Comparison of ENCODE assay signal across 8 cellular contexts in genomic region chr3:48194446-48195071, GRCh38. TPM values are rescaled to one million over a fixed set of nuclear protein-coding genes. Genes with fewer than 3 reads are reported as not detected.
A peak's percentile ranks its signal among the peaks of the same experiment; 100 is the strongest.
DNase-seq lines count a peak whose midpoint lies in the region; ATAC-seq, FAIRE-seq and TF ChIP-seq lines count a peak whose summit lies in the region.

No MANE protein-coding gene starts in this region.

- TF ChIP-seq POLR2A in heart left ventricle (IDR thresholded peaks at IDR 0.05), result no peak

- intact Hi-C loops in heart left ventricle (cut with DNase I) (loop anchor here in 2 of 10 donors (5.0 to 10.0 kb wide), 2 partner anchors 50 to 243 kb away; partner anchors contain the start of gene ZNF589 (in 1 of the 2)), psoas muscle (cut with DNase I) (loop anchor here in 1 of 2 donors (5.0 kb wide), 1 partner anchor 243 kb away; no protein-coding TSS in a partner anchor)

- TF ChIP-seq CTCF in BE2C (IDR thresholded peaks at IDR 0.05; ENCODE audit: low read depth, low read length) (peak; percentile 72), heart left ventricle (IDR thresholded peaks at IDR 0.05) (peak; percentile 53 to 70 (median 62)), psoas muscle (IDR thresholded peaks at IDR 0.05) (peak; percentile 45)

- H3K27me3 Mint-ChIP-seq in activated naive CD8-positive, alpha-beta T cell treated with anti-CD3 and anti-CD28 coated beads for 36 hours, result peaks cover 16% of the 10 kb centered on the region

- FAIRE-seq in GM18507 (lab: Jason Lieb, UNC), result peak; percentile 84

- no peaks in the 10 kb centered on the region for H3K9me3 ChIP-seq in BE2C
- no peaks in the 10 kb centered on the region for H3K9me3 ChIP-seq in heart left ventricle
- H3K9me3 ChIP-seq in psoas muscle, result no peaks in the 10 kb centered on the region

- peak in 3 of 4 donors; percentile 54 to 63 (median 58) for ATAC-seq in heart left ventricle
- ATAC-seq in psoas muscle, result peak in 3 of 4 donors; percentile 59
- ATAC-seq in HG03135 (IDR thresholded peaks at IDR 0.05; ENCODE audit: unreplicated experiment), result no peak
- no peak for ATAC-seq in GM19455 (IDR thresholded peaks at IDR 0.05; ENCODE audit: unreplicated experiment)

- peak; percentile 53 for DNase-seq in BE2C
- DNase-seq in GM18507 (ENCODE audit: extremely low spot score, insufficient read length, low read depth), result peak; percentile 32
- peak; percentile 18 for DNase-seq in NCI-H226
- DNase-seq in activated naive CD8-positive, alpha-beta T cell treated with anti-CD3 and anti-CD28 coated beads for 36 hours, result peak; percentile 16
- peak in 3 of 5 donors; percentile 27 to 50 (median 45) for DNase-seq in heart left ventricle
- DNase-seq in psoas muscle, result peak in 1 of 2 donors; percentile 36

- H3K4me3 ChIP-seq in BE2C (ENCODE audit: low read depth, low read length) (no peak overlapping the region), heart left ventricle (no peak overlapping the region), psoas muscle (no peak overlapping the region)

- no peaks in the 10 kb centered on the region for H3K27me3 ChIP-seq in BE2C
- H3K27me3 ChIP-seq in heart left ventricle, result no peaks in the 10 kb centered on the region
- no peaks in the 10 kb centered on the region for H3K27me3 ChIP-seq in psoas muscle (ENCODE audit: insufficient read depth in 3 of 3, low read length in 2 of 3)

- no peaks in the 10 kb centered on the region for H3K9me3 Mint-ChIP-seq in activated naive CD8-positive, alpha-beta T cell treated with anti-CD3 and anti-CD28 coated beads for 36 hours

- H3K27ac ChIP-seq in heart left ventricle, result no peak overlapping the region
- no peak overlapping the region for H3K27ac ChIP-seq in psoas muscle

- H3K4me3 Mint-ChIP-seq in activated naive CD8-positive, alpha-beta T cell treated with anti-CD3 and anti-CD28 coated beads for 36 hours, result no peak overlapping the region

- 52 to 55% (median 53%) methylated on average over 9 of the region's 9 CpGs for WGBS in heart left ventricle, 4 donors
- WGBS in psoas muscle, 3 donors, result 51 to 52% (median 52%) methylated on average over 9 of the region's 9 CpGs

- H3K4me1 ChIP-seq in BE2C (no peaks in the 10 kb centered on the region), heart left ventricle (peaks cover 0 to 3% (median 0%) of the 10 kb centered on the region in 12 donors), psoas muscle (no peaks in the 10 kb centered on the region)

- H3K4me1 Mint-ChIP-seq in activated naive CD8-positive, alpha-beta T cell treated with anti-CD3 and anti-CD28 coated beads for 36 hours, result peaks cover 2% of the 10 kb centered on the region

- H3K36me3 ChIP-seq in BE2C (no peaks in the 10 kb centered on the region), heart left ventricle (no peaks in the 10 kb centered on the region), psoas muscle (ENCODE audit: insufficient read depth in 1 of 2, low read depth in 1 of 2) (no peaks in the 10 kb centered on the region)

- no peak overlapping the region for H3K27ac Mint-ChIP-seq in activated naive CD8-positive, alpha-beta T cell treated with anti-CD3 and anti-CD28 coated beads for 36 hours

- H3K36me3 Mint-ChIP-seq in activated naive CD8-positive, alpha-beta T cell treated with anti-CD3 and anti-CD28 coated beads for 36 hours, result no peaks in the 10 kb centered on the region

RNA-seq across cellular contexts. Expression of gene CDC25A, which starts 6.3 kb away (rescaled TPM):
- 1.9 TPM for polyA plus RNA-seq in BE2C (2012; ENCODE audit: insufficient read depth, insufficient read length, low read depth)
- 10 to 100 TPM; 55.7 to 57.4 TPM for total RNA-seq in activated naive CD8-positive, alpha-beta T cell treated with anti-CD3 and anti-CD28 coated beads for 36 hours
- total RNA-seq in heart left ventricle, result 1 to 10 TPM in 5 of 9 donors, under 1 TPM in 4; 0.49 to 3.6 (median 1.1) TPM
- polyA plus RNA-seq in heart left ventricle, result under 1 TPM; 0.42 to 0.57 TPM
- total RNA-seq in psoas muscle, result under 1 TPM; 0.38 to 0.93 (median 0.52) TPM
- 1 to 10 TPM in 1 of 3 donors, under 1 TPM in 2; 0.20 to 2.9 (median 0.33) TPM for polyA plus RNA-seq in psoas muscle

RNA-seq across cellular contexts. Expression of gene CAMP, which starts 28.7 kb away (rescaled TPM):
- polyA plus RNA-seq in BE2C (2012; ENCODE audit: insufficient read depth, insufficient read length, low read depth), result not detected
- total RNA-seq in activated naive CD8-positive, alpha-beta T cell treated with anti-CD3 and anti-CD28 coated beads for 36 hours, result not detected
- total RNA-seq in heart left ventricle, result 1 to 10 TPM in 1 of 9 donors, under 1 TPM in 1, not detected in 7; 0.48 to 3.0 TPM
- polyA plus RNA-seq in heart left ventricle, result 1 to 10 TPM in 1 of 2 donors, under 1 TPM in 1; 0.76 to 1.2 TPM
- total RNA-seq in psoas muscle, result under 1 TPM in 1 of 4 donors, not detected in 3; 0.49 TPM
- under 1 TPM in 1 of 3 donors, not detected in 2; 0.09 TPM for polyA plus RNA-seq in psoas muscle

RNA-seq across cellular contexts. Expression of gene ZNF589, which starts 46.3 kb away (rescaled TPM):
- 7.4 TPM for polyA plus RNA-seq in BE2C (2012; ENCODE audit: insufficient read depth, insufficient read length, low read depth)
- 10 to 100 TPM; 21.7 to 22.8 TPM for total RNA-seq in activated naive CD8-positive, alpha-beta T cell treated with anti-CD3 and anti-CD28 coated beads for 36 hours
- total RNA-seq in heart left ventricle (1 to 10 TPM; 2.7 to 7.5 (median 4.8) TPM), psoas muscle (1 to 10 TPM; 1.3 to 8.1 (median 3.2) TPM)
- polyA plus RNA-seq in heart left ventricle (1 to 10 TPM; 3.0 to 3.9 TPM), psoas muscle (1 to 10 TPM; 2.3 to 9.4 (median 2.6) TPM)

Comparison
In these comparisons a context has a peak if more than half of its experiments do, and no peak if none do; other contexts are left out.
1. ATAC-seq: peak in heart left ventricle (3 of 4) and psoas muscle (3 of 4); none in HG03135 (single experiment) and GM19455 (single experiment).
2. RNA of gene CDC25A, which starts 6.3 kb away (total RNA-seq): 55.7 to 57.4 TPM in activated naive CD8-positive, alpha-beta T cell treated with anti-CD3 and anti-CD28 coated beads for 36 hours; 0.49 to 3.6 TPM in heart left ventricle and 0.38 to 0.93 TPM in psoas muscle; every median in the first group is over 10 times any median in the second.
3. Peak in every context shown above with its lines, with median percentiles within 50 percentile points of each other: CTCF ChIP-seq.